17 cellular contexts compared by ENCODE assay signal in the genomic region with DNA sequence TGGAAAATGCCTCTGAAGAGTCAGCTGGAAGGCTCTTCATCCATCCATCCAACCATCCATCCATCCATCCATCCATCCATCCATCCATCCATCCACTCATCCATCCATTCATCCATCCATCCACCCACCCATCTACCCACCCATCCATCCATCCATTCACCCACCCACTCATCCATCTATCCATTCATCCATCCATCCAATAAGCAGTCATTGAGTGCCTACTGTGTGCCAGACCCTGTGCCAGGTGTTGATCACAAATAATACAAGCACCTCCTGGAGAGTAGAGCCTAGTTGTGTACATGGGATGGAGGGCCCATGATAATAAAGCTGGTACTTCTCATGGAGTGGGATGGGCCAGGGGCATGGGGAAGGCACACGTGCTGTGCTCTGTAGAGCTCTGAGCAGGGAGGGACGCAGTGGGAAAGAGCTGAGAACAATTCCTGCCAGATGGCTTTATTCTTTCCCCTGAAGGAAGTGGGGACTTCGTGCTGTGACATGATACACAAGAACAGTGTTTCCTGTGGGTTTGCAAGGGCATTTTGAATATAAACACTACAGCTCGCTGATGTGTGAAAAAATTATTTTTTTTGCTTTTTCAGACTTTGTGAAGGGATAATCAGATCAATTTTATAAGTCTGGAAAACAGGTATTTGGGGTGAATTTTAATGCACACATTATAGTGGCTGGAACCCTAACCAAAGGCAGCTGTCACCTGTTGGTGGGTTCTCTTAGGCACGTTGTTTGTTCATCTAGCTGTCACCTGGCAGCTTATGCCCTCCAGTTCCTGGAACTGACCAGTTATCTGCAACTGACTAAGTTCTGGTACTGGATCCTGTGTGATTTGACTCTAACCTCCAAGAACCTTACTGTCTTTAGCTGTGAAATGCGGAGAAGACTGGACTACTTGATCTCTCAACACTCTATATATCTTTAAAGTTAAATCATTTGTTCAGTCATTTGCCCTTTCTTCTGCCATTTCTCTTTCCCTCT.
DNase-seq lines count a peak whose midpoint lies in the region; ATAC-seq and TF ChIP-seq lines count a peak whose summit lies in the region.
"Had no signal": no experiment of that assay in that cellular context is flagged by ENCODE, and none has a peak within 500 bp of the region (broad histone marks: within the 10 kb centered on the region; RNA-seq: fewer than 3 reads in every experiment).

No MANE protein-coding gene starts in this region.

- H3K4me2 ChIP-seq in H9 (ENCODE audit: insufficient read depth, insufficient read length, low read length): no peak overlapping the region
- H3K4me2 ChIP-seq: PC-9 had no signal

- CTCF ChIA-PET in activated CD8-positive, alpha-beta memory T cell treated with anti-CD3 and anti-CD28 coated beads, Interleukin-2, amount 10 ng/mL, durations not matched to agents 7 days and 5 days (lab: Charles Lee): interaction anchor here (0.7 to 1.9 kb wide), 7 partner anchors 8 to 139 kb away, joined by 3 to 6 read pairs (median 3); no protein-coding TSS in a partner anchor
- CTCF ChIA-PET in activated CD8-positive, alpha-beta T cell treated with anti-CD3 and anti-CD28 coated beads, Interleukin-2, amount 10 ng/mL, durations not matched to agents 7 days and 5 days (lab: Charles Lee): interaction anchor here (0.6 to 1.9 kb wide), 8 partner anchors 12 to 113 kb away, joined by 3 to 13 read pairs (median 4); no protein-coding TSS in a partner anchor

- no peak overlapping the region for H2AFZ ChIP-seq in H9 (ENCODE audit: low read length)
- H2AFZ ChIP-seq: PC-9 had no signal

- no peak overlapping the region for H2BK120ac ChIP-seq in H9 (ENCODE audit: low read depth, low read length, poor library complexity, severe bottlenecking)

- no peak overlapping the region for H3K56ac ChIP-seq in H9 (ENCODE audit: insufficient read length, low read depth, low read length)

- no peaks in the 10 kb centered on the region for H4K20me1 ChIP-seq in H9 (ENCODE audit: control insufficient read depth, insufficient read depth, insufficient read length)

- no peaks in the 10 kb centered on the region for H3K79me2 ChIP-seq in H9 (ENCODE audit: insufficient read depth, low read length)

- no peak for DNase-seq in activated CD8-positive, alpha-beta memory T cell treated with anti-CD3 and anti-CD28 coated beads, Interleukin-2, amount 10 ng/mL, durations not matched to agents 7 days and 5 days
- DNase-seq in activated CD8-positive, alpha-beta memory T cell treated with anti-CD3 and anti-CD28 coated beads, Interleukin-2, amount 50 U/mL, for 48 hours: no peak
- peak; percentile 83 for DNase-seq in KBM-7
- no peak for DNase-seq in activated CD8-positive, alpha-beta T cell treated with anti-CD3 and anti-CD28 coated beads, Interleukin-2, amount 10 ng/mL, durations not matched to agents 7 days and 5 days
- DNase-seq in H9: no peak
- DNase-seq in 8988T: no peak
- no peak for DNase-seq in colonic mucosa
- DNase-seq: activated CD4-positive, alpha-beta T cell treated with anti-CD3 and anti-CD28 coated beads for 1 hour; central memory CD4-positive, alpha-beta T cell; DMS53; islet precursor cell; NCI-H1694 treated with DMSO at 0.1 percent for 48 hours; NCI-H510A; PC-9 had no signal

- H3K27ac Mint-ChIP-seq in activated CD8-positive, alpha-beta memory T cell treated with anti-CD3 and anti-CD28 coated beads, Interleukin-2, amount 10 ng/mL, durations not matched to agents 7 days and 5 days: peak overlapping the region; percentile 67
- H3K27ac Mint-ChIP-seq in activated CD8-positive, alpha-beta T cell treated with anti-CD3 and anti-CD28 coated beads, Interleukin-2, amount 10 ng/mL, durations not matched to agents 7 days and 5 days: peak overlapping the region; percentile 78
- no peak overlapping the region for H3K27ac Mint-ChIP-seq in H9

- no peaks in the 10 kb centered on the region for H3K79me1 ChIP-seq in H9 (ENCODE audit: insufficient read depth, low read depth, low read length, poor library complexity, severe bottlenecking)

- no peak overlapping the region for H2BK5ac ChIP-seq in H9 (ENCODE audit: insufficient read length, low read length)

- H4K91ac ChIP-seq in H9 (ENCODE audit: insufficient read length, low read depth, low read length): no peak overlapping the region

- no peak overlapping the region for H4K5ac ChIP-seq in H9 (ENCODE audit: insufficient read length, low read depth, low read length)

- no peak overlapping the region for H3T11ph ChIP-seq in H9 (ENCODE audit: low read length)

- in situ Hi-C loops in KBM-7 (cut with MboI; ENCODE audit: low pct_unique_long_range_greater_than_20kb, low sequenced_read_pairs): no loop called here

- no peak overlapping the region for H3K23ac ChIP-seq in H9 (ENCODE audit: insufficient read length, low read depth, low read length)

- H3K9ac ChIP-seq in H9 (ENCODE audit: extremely low read depth, insufficient read length, low read length) (no peak overlapping the region), colonic mucosa (ENCODE audit: low read depth in 2 of 2, low read length in 2 of 2) (no peak overlapping the region)

- no peaks in the 10 kb centered on the region for H3K9me3 Mint-ChIP-seq in activated CD8-positive, alpha-beta memory T cell treated with anti-CD3 and anti-CD28 coated beads, Interleukin-2, amount 10 ng/mL, durations not matched to agents 7 days and 5 days (ENCODE audit: low read depth)
- no peaks in the 10 kb centered on the region for H3K9me3 Mint-ChIP-seq in activated CD8-positive, alpha-beta T cell treated with anti-CD3 and anti-CD28 coated beads, Interleukin-2, amount 10 ng/mL, durations not matched to agents 7 days and 5 days (ENCODE audit: insufficient read depth)
- no peaks in the 10 kb centered on the region for H3K9me3 Mint-ChIP-seq in H9

- peak overlapping the region; percentile 26 for H3K27ac ChIP-seq in neutrophil
- H3K27ac ChIP-seq in H9 (ENCODE audit: insufficient read length, low read depth, low read length): no peak overlapping the region
- H3K27ac ChIP-seq in colonic mucosa: no peak overlapping the region
- H3K27ac ChIP-seq: epithelial cell of prostate, HL-60, PC-9 had no signal

- TF ChIP-seq CTCF in neutrophil (IDR thresholded peaks at IDR 0.05): no peak
- TF ChIP-seq CTCF in H9 (conservative IDR thresholded peaks at IDR 0.05): no peak
- TF ChIP-seq CTCF in colonic mucosa (IDR thresholded peaks at IDR 0.05): no peak

- H2BK20ac ChIP-seq in H9 (ENCODE audit: low read depth, low read length, poor library complexity, severe bottlenecking): no peak overlapping the region

- peak overlapping the region; percentile 9 for H3K4me3 Mint-ChIP-seq in activated CD8-positive, alpha-beta memory T cell treated with anti-CD3 and anti-CD28 coated beads, Interleukin-2, amount 10 ng/mL, durations not matched to agents 7 days and 5 days
- peak overlapping the region; percentile 20 for H3K4me3 Mint-ChIP-seq in activated CD8-positive, alpha-beta T cell treated with anti-CD3 and anti-CD28 coated beads, Interleukin-2, amount 10 ng/mL, durations not matched to agents 7 days and 5 days
- H3K4me3 Mint-ChIP-seq in H9: no peak overlapping the region

- peaks cover 18 to 19% of the 10 kb centered on the region in 2 experiments for H3K4me1 ChIP-seq in neutrophil (ENCODE audit: control insufficient read depth in 1 of 2, insufficient read depth in 1 of 2, low read depth in 1 of 2, low read length in 1 of 2)
- H3K4me1 ChIP-seq in H9 (ENCODE audit: insufficient read depth, low read length): peaks cover 4% of the 10 kb centered on the region; the same call in 1 of the 2 replicates
- H3K4me1 ChIP-seq in colonic mucosa: no peaks in the 10 kb centered on the region

- H3K4me3 ChIP-seq in neutrophil (ENCODE audit: low read depth in 1 of 2, low read length in 1 of 2) (no peak overlapping the region), colonic mucosa (no peak overlapping the region)
- H3K4me3 ChIP-seq: PC-9 had no signal

- ATAC-seq in activated CD8-positive, alpha-beta memory T cell treated with anti-CD3 and anti-CD28 coated beads, Interleukin-2, amount 10 ng/mL, durations not matched to agents 7 days and 5 days: peak; percentile 42
- ATAC-seq in activated CD8-positive, alpha-beta T cell treated with anti-CD3 and anti-CD28 coated beads, Interleukin-2, amount 10 ng/mL, durations not matched to agents 7 days and 5 days: peak; percentile 57

- H3K4me1 Mint-ChIP-seq in activated CD8-positive, alpha-beta memory T cell treated with anti-CD3 and anti-CD28 coated beads, Interleukin-2, amount 10 ng/mL, durations not matched to agents 7 days and 5 days: peaks cover 36% of the 10 kb centered on the region
- H3K4me1 Mint-ChIP-seq in activated CD8-positive, alpha-beta T cell treated with anti-CD3 and anti-CD28 coated beads, Interleukin-2, amount 10 ng/mL, durations not matched to agents 7 days and 5 days (ENCODE audit: low read depth): peaks cover 48% of the 10 kb centered on the region
- peaks cover 11 to 15% of the 10 kb centered on the region in 2 experiments for H3K4me1 Mint-ChIP-seq in H9

- H2BK15ac ChIP-seq in H9 (ENCODE audit: low read depth, low read length): no peak overlapping the region

- H3K27me3 ChIP-seq in neutrophil (no peaks in the 10 kb centered on the region), H9 (ENCODE audit: insufficient read depth, low read length) (no peaks in the 10 kb centered on the region), colonic mucosa (no peaks in the 10 kb centered on the region)

- WGBS in H9 (ENCODE audit: extremely low coverage, insufficient read length, low lambda C conversion rate): no CpG with 5 or more reads among the region's 6 CpGs

- H3K23me2 ChIP-seq in H9 (ENCODE audit: insufficient read length, low read depth, low read length, poor library complexity, severe bottlenecking): no peaks in the 10 kb centered on the region

- H3K9me3 ChIP-seq in neutrophil (no peaks in the 10 kb centered on the region), H9 (ENCODE audit: control insufficient read depth, low read depth, low read length) (no peaks in the 10 kb centered on the region), colonic mucosa (no peaks in the 10 kb centered on the region)

- H2AK5ac ChIP-seq in H9 (ENCODE audit: insufficient read length, low read length): no peak overlapping the region

- no peak overlapping the region for H3K14ac ChIP-seq in H9 (ENCODE audit: insufficient read depth, low read length)

- POLR2A ChIA-PET in activated CD8-positive, alpha-beta T cell treated with anti-CD3 and anti-CD28 coated beads, Interleukin-2, amount 10 ng/mL, durations not matched to agents 7 days and 5 days (lab: Charles Lee): interaction anchor here (0.6 to 1.2 kb wide), 2 partner anchors 15 to 54 kb away, joined by 3 read pairs; no protein-coding TSS in a partner anchor

- H3K4ac ChIP-seq in H9 (ENCODE audit: low read depth, low read length): no peak overlapping the region

- no peaks in the 10 kb centered on the region for H3K27me3 Mint-ChIP-seq in activated CD8-positive, alpha-beta memory T cell treated with anti-CD3 and anti-CD28 coated beads, Interleukin-2, amount 10 ng/mL, durations not matched to agents 7 days and 5 days
- H3K27me3 Mint-ChIP-seq in activated CD8-positive, alpha-beta T cell treated with anti-CD3 and anti-CD28 coated beads, Interleukin-2, amount 10 ng/mL, durations not matched to agents 7 days and 5 days (ENCODE audit: low read depth): no peaks in the 10 kb centered on the region
- H3K27me3 Mint-ChIP-seq in H9 (ENCODE audit: low read depth): peaks cover 2% of the 10 kb centered on the region

- peaks cover 46% of the 10 kb centered on the region for H3K36me3 Mint-ChIP-seq in activated CD8-positive, alpha-beta memory T cell treated with anti-CD3 and anti-CD28 coated beads, Interleukin-2, amount 10 ng/mL, durations not matched to agents 7 days and 5 days
- H3K36me3 Mint-ChIP-seq in activated CD8-positive, alpha-beta T cell treated with anti-CD3 and anti-CD28 coated beads, Interleukin-2, amount 10 ng/mL, durations not matched to agents 7 days and 5 days (ENCODE audit: low read depth): peaks cover 45% of the 10 kb centered on the region
- no peaks in the 10 kb centered on the region for H3K36me3 Mint-ChIP-seq in H9 (ENCODE audit: insufficient read depth in 1 of 3, low read depth in 3 of 3)

- no peak overlapping the region for H2BK12ac ChIP-seq in H9 (ENCODE audit: insufficient read length, low read depth, low read length)

- H4K8ac ChIP-seq in H9 (replicated peaks; ENCODE audit: insufficient read length, low read depth, low read length): no peak overlapping the region

- H3K36me3 ChIP-seq in neutrophil: peaks cover 19% of the 10 kb centered on the region
- no peaks in the 10 kb centered on the region for H3K36me3 ChIP-seq in colonic mucosa

- H3K18ac ChIP-seq in H9 (ENCODE audit: insufficient read length, low read depth, low read length): no peak overlapping the region

- intact Hi-C loops in colonic mucosa (cut with DNase I): no loop called here

Comparison
In these comparisons a context has a peak if more than half of its experiments do, and no peak if none do; other contexts are left out.
1. H3K27ac Mint-ChIP-seq: peak in activated CD8-positive, alpha-beta memory T cell treated with anti-CD3 and anti-CD28 coated beads, Interleukin-2, amount 10 ng/mL, durations not matched to agents 7 days and 5 days (single experiment) and activated CD8-positive, alpha-beta T cell treated with anti-CD3 and anti-CD28 coated beads, Interleukin-2, amount 10 ng/mL, durations not matched to agents 7 days and 5 days (single experiment); none in H9 (0 of 3).
2. H3K4me3 Mint-ChIP-seq: peak in activated CD8-positive, alpha-beta memory T cell treated with anti-CD3 and anti-CD28 coated beads, Interleukin-2, amount 10 ng/mL, durations not matched to agents 7 days and 5 days (single experiment) and activated CD8-positive, alpha-beta T cell treated with anti-CD3 and anti-CD28 coated beads, Interleukin-2, amount 10 ng/mL, durations not matched to agents 7 days and 5 days (single experiment); none in H9 (0 of 2).